Comparison of ENCODE assay signal across 13 cellular contexts in genomic region chr15:25789616-25790002, GRCh38.
DNase-seq lines count a peak whose midpoint lies in the region; ATAC-seq and TF ChIP-seq lines count a peak whose summit lies in the region.
"Had no signal": no experiment of that assay in that cellular context is flagged by ENCODE, and none has a peak within 500 bp of the region (broad histone marks: within the 10 kb centered on the region; RNA-seq: fewer than 3 reads in every experiment).

No MANE protein-coding gene starts in this region.

- TF ChIP-seq CTCF in RWPE1 (conservative IDR thresholded peaks at IDR 0.05; ENCODE audit: low read depth), result no peak
- TF ChIP-seq CTCF in esophagus squamous epithelium (IDR thresholded peaks at IDR 0.05), result no peak

- peak overlapping the region; percentile 64; the same call in 1 of the 2 replicates for H3K9ac ChIP-seq in BLaER1
- H3K9ac ChIP-seq: parathyroid adenoma had no signal

- H3K36me3 ChIP-seq in BLaER1 (no peaks in the 10 kb centered on the region), esophagus squamous epithelium (no peaks in the 10 kb centered on the region)

- 68 to 73% methylated on average over 5 of the region's 5 CpGs for WGBS in esophagus squamous epithelium, 2 donors

- DNase-seq in RWPE1 (ENCODE audit: low spot score), result no peak
- no peak for DNase-seq in esophagus squamous epithelium (lab: John Stamatoyannopoulos, UW)
- no peak for DNase-seq in sciatic nerve (ENCODE audit: low spot score)
- DNase-seq in ecto neural progenitor cell (ENCODE audit: low spot score), result no peak
- DNase-seq in middle frontal gyrus (ENCODE audit: extremely low spot score, low spot score), result no peak
- DNase-seq in activated T-cell treated with anti-CD3 and anti-CD28 coated beads, Interleukin-2, amount 50 U/mL, for 48 hours, result no peak
- DNase-seq: activated CD4-positive, alpha-beta T cell treated with anti-CD3 and anti-CD28 coated beads, Interleukin-2, amount 50 U/mL, for 1 hour; DMS79 treated with DMSO at 0.1 percent for 48 hours; NCI-H1436; NCI-H446 treated with DMSO at 0.1 percent for 48 hours had no signal

- H4K20me1 ChIP-seq in BLaER1, result no peaks in the 10 kb centered on the region

- no peaks in the 10 kb centered on the region for H3K9me3 ChIP-seq in BLaER1
- H3K9me3 ChIP-seq in esophagus squamous epithelium, result no peaks in the 10 kb centered on the region

- H3K27me3 ChIP-seq in BLaER1, result no peaks in the 10 kb centered on the region
- H3K27me3 ChIP-seq in esophagus squamous epithelium, result no peaks in the 10 kb centered on the region

- POLR2A ChIA-PET in RWPE1 (lab: Yijun Ruan, JAX; ENCODE audit: low non-redundant PET), result no interaction called here

- ATAC-seq in sciatic nerve, result peak; percentile 35
- ATAC-seq in HG03457 (IDR thresholded peaks at IDR 0.05; ENCODE audit: unreplicated experiment), result no peak

- peak overlapping the region; percentile 87 for H3K27ac ChIP-seq in BLaER1
- peak overlapping the region; percentile 39; the same call in 1 of the 2 replicates for H3K27ac ChIP-seq in RWPE1
- H3K27ac ChIP-seq in esophagus squamous epithelium, result peak overlapping the region; percentile 24 to 91 (median 84)
- H3K27ac ChIP-seq: parathyroid adenoma had no signal

- H3K4me3 ChIP-seq in BLaER1 (peak overlapping the region; percentile 35; the same call in 1 of the 2 replicates), esophagus squamous epithelium (peak overlapping the region in 1 of 4 donors; percentile 6)

- intact Hi-C loops in esophagus squamous epithelium (cut with DNase I) (no loop called here), sciatic nerve (cut with DNase I) (no loop called here)

- CTCF ChIA-PET in RWPE1 (lab: Yijun Ruan, JAX), result no interaction called here

- peaks cover 99% of the 10 kb centered on the region for H3K4me1 ChIP-seq in BLaER1
- peaks cover 14 to 67% (median 32%) of the 10 kb centered on the region in 3 donors for H3K4me1 ChIP-seq in esophagus squamous epithelium
- H3K4me1 ChIP-seq: parathyroid adenoma had no signal

- TF ChIP-seq POLR2A in esophagus squamous epithelium (IDR thresholded peaks at IDR 0.05), result no peak

- H3K4me2 ChIP-seq in BLaER1, result peak overlapping the region; percentile 94
